Comparison of ENCODE assay signal across 29 cellular contexts in the genomic region with DNA sequence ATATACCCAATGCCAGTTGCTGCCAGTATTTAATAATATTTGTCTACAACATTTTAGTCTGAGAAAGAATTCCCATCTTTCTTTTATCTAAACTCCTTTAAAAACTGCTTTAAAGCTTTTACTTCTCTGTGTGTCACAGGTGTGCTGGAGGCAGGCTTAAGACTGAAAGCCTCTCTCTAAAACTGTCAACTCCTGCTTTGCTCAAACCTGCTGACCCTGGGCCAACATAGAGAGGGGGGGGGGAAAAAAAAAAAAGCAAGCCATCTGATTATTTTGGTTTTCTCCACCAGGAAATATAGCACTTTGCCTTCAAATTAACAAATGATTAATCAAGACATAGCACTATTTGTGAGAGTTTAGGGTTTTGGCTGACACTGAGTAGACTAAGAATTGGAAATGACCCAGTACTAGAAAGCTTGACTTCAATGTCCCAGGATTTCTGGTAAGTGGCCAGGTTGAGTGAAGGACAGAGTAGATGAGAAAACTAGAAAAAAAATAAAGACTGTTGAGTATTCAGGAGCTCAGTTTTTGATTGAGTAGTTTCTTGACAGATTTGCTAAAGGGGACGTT.
"Had no signal": no experiment of that assay in that cellular context is flagged by ENCODE, and none has a peak within 500 bp of the region (broad histone marks: within the 10 kb centered on the region; RNA-seq: fewer than 3 reads in every experiment).

No MANE protein-coding gene starts in this region.

- H3K4me3 Mint-ChIP-seq: naive thymus-derived CD4-positive, alpha-beta T cell; natural killer cell; nephron; neural crest cell; stimulated activated effector memory CD8-positive, alpha-beta T cell treated with anti-CD3 and anti-CD28 coated beads, Interleukin-12 subunit alpha, Interleukin-12 subunit beta, amount 100 ng/mL, for 72 hours; stimulated activated naive B cell treated with anti-CD40 and anti-IgM and Interleukin-4, amounts not matched to agents 10 μg/mL and 1 μg/mL and 100 μg/mL, for 72 hours; stimulated activated naive CD8-positive, alpha-beta T cell treated with anti-CD3 and anti-CD28 coated beads, Interleukin-15, Interleukin-2, amounts not matched to agents 100 ng/mL and 50 ng/mL, for 24 hours; type B pancreatic cell had no signal

- H3K4me1 Mint-ChIP-seq: naive thymus-derived CD4-positive, alpha-beta T cell; natural killer cell; neural crest cell; stimulated activated effector memory CD8-positive, alpha-beta T cell treated with anti-CD3 and anti-CD28 coated beads, Interleukin-12 subunit alpha, Interleukin-12 subunit beta, amount 100 ng/mL, for 72 hours; stimulated activated naive B cell treated with anti-CD40 and anti-IgM and Interleukin-4, amounts not matched to agents 10 μg/mL and 1 μg/mL and 100 μg/mL, for 72 hours had no signal

- ATAC-seq: naive thymus-derived CD4-positive, alpha-beta T cell; natural killer cell; right cardiac atrium; right lobe of liver; stimulated activated effector memory CD8-positive, alpha-beta T cell treated with anti-CD3 and anti-CD28 coated beads, Interleukin-12 subunit alpha, Interleukin-12 subunit beta, amount 100 ng/mL, for 72 hours; stimulated activated naive B cell treated with anti-CD40 and anti-IgM and Interleukin-4, amounts not matched to agents 10 μg/mL and 1 μg/mL and 100 μg/mL, for 72 hours; upper lobe of right lung had no signal

- H3K4me3 ChIP-seq: psoas muscle, right lobe of liver, sigmoid colon, stomach, thoracic aorta, tibial artery, transverse colon, upper lobe of right lung, uterus had no signal

- FAIRE-seq: small intestine had no signal

- H3K27me3 ChIP-seq: neutrophil, right lobe of liver, sigmoid colon, stomach, tibial artery, transverse colon, upper lobe of right lung, uterus had no signal

- H3K9me3 ChIP-seq: neutrophil, psoas muscle, right lobe of liver, sigmoid colon, stomach, thoracic aorta, tibial artery, transverse colon, upper lobe of right lung, uterus had no signal

- H3K36me3 ChIP-seq: neutrophil, right lobe of liver, sigmoid colon, stomach, thoracic aorta, tibial artery, transverse colon, upper lobe of right lung, uterus had no signal

- H3K27me3 Mint-ChIP-seq: progenitor cell of endocrine pancreas; stimulated activated naive B cell treated with anti-CD40 and anti-IgM and Interleukin-4, amounts not matched to agents 10 μg/mL and 1 μg/mL and 100 μg/mL, for 72 hours; stimulated activated naive CD8-positive, alpha-beta T cell treated with anti-CD3 and anti-CD28 coated beads, Interleukin-15, Interleukin-2, amounts not matched to agents 100 ng/mL and 50 ng/mL, for 24 hours; type B pancreatic cell had no signal

- H3K36me3 Mint-ChIP-seq: natural killer cell; stimulated activated effector memory CD8-positive, alpha-beta T cell treated with anti-CD3 and anti-CD28 coated beads, Interleukin-12 subunit alpha, Interleukin-12 subunit beta, amount 100 ng/mL, for 72 hours; stimulated activated naive B cell treated with anti-CD40 and anti-IgM and Interleukin-4, amounts not matched to agents 10 μg/mL and 1 μg/mL and 100 μg/mL, for 72 hours; type B pancreatic cell had no signal

- H3K27ac ChIP-seq: neutrophil, parathyroid adenoma, psoas muscle, right lobe of liver, sigmoid colon, stomach, thoracic aorta, tibial artery, transverse colon, upper lobe of right lung, uterus had no signal

- DNase-seq: naive thymus-derived CD4-positive, alpha-beta T cell; natural killer cell; nucleus accumbens; posterior cingulate gyrus; psoas muscle; right cardiac atrium; right lobe of liver; sigmoid colon; small intestine; stimulated activated CD4-positive, alpha-beta T cell treated with anti-CD3 and anti-CD28 coated beads, Interleukin-15, amount 100 ng/mL, for 24 hours; stimulated activated CD4-positive, alpha-beta T cell treated with anti-CD3 and anti-CD28 coated beads, Interleukin-2, amount 100 ng/mL, for 24 hours; stimulated activated CD4-positive, alpha-beta T cell treated with anti-CD3 and anti-CD28 coated beads, Interleukin-2, amount 100 ng/mL, for 48 hours; stimulated activated CD4-positive, alpha-beta T cell treated with anti-CD3 and anti-CD28 coated beads, Interleukin-4, amount 100 ng/mL, for 24 hours; stimulated activated naive B cell treated with anti-CD40 and anti-IgM and Interleukin-4, amounts not matched to agents 10 μg/mL and 1 μg/mL and 100 μg/mL, for 72 hours; stimulated activated naive CD4-positive, alpha-beta T cell treated with Interleukin-2 at 50 U/mL for 16 hours; stomach; tibial artery; transverse colon; upper lobe of right lung; uterus had no signal

- H3K9me3 Mint-ChIP-seq: natural killer cell, nephron had no signal

- H3K4me1 ChIP-seq: parathyroid adenoma, psoas muscle, right lobe of liver, sigmoid colon, stomach, tibial artery, transverse colon, upper lobe of right lung, uterus had no signal

- H3K27ac Mint-ChIP-seq: naive thymus-derived CD4-positive, alpha-beta T cell; natural killer cell; nephron; progenitor cell of endocrine pancreas; stimulated activated effector memory CD8-positive, alpha-beta T cell treated with anti-CD3 and anti-CD28 coated beads, Interleukin-12 subunit alpha, Interleukin-12 subunit beta, amount 100 ng/mL, for 72 hours; stimulated activated naive B cell treated with anti-CD40 and anti-IgM and Interleukin-4, amounts not matched to agents 10 μg/mL and 1 μg/mL and 100 μg/mL, for 72 hours; stimulated activated naive CD8-positive, alpha-beta T cell treated with anti-CD3 and anti-CD28 coated beads, Interleukin-15, Interleukin-2, amounts not matched to agents 100 ng/mL and 50 ng/mL, for 24 hours; type B pancreatic cell had no signal
